Comparison of ENCODE assay signal across 8 cellular contexts in genomic region chr15:73927003-73927475, GRCh38. TPM values are rescaled to one million over a fixed set of nuclear protein-coding genes. Genes with fewer than 3 reads are reported as not detected.
DNase-seq lines count a peak whose midpoint lies in the region; ATAC-seq, FAIRE-seq and TF ChIP-seq lines count a peak whose summit lies in the region.
"Had no signal": no experiment of that assay in that cellular context is flagged by ENCODE, and none has a peak within 500 bp of the region (broad histone marks: within the 10 kb centered on the region; RNA-seq: fewer than 3 reads in every experiment).

No MANE protein-coding gene starts in this region.

- no peak for ATAC-seq in GM19395 (IDR thresholded peaks at IDR 0.05; ENCODE audit: unreplicated experiment)
- no peak for ATAC-seq in HG03460 (IDR thresholded peaks at IDR 0.05; ENCODE audit: unreplicated experiment)

- H3K4me1 ChIP-seq in ascending aorta (peaks cover 56 to 64% of the 10 kb centered on the region in 2 donors), small intestine (ENCODE audit: control insufficient read depth in 2 of 2, insufficient read depth in 1 of 2, low read depth in 1 of 2, low read length in 1 of 2) (no peaks in the 10 kb centered on the region)

- no peak for FAIRE-seq in small intestine (lab: Jason Lieb, UNC)

- intact Hi-C loops in ascending aorta (cut with DNase I): loop anchor here (1.0 kb wide), 2 partner anchors 15 to 24 kb away; no protein-coding TSS in a partner anchor

- WGBS in small intestine, 3 donors: 0 to 4% (median 2%) methylated on average over 46 to 65 of the region's 65 CpGs

- TF ChIP-seq CTCF in ascending aorta (IDR thresholded peaks at IDR 0.05): no peak

- H3K4me3 ChIP-seq in H7 (ENCODE audit: insufficient read depth, low read depth, low read length): peak overlapping the region; percentile 66
- peak overlapping the region; percentile 65 to 88 for H3K4me3 ChIP-seq in ascending aorta
- H3K4me3 ChIP-seq in iPS-18c (ENCODE audit: insufficient read depth, low read depth, low read length): peak overlapping the region; percentile 69
- peak overlapping the region; percentile 25 to 59 for H3K4me3 ChIP-seq in small intestine (ENCODE audit: low read depth in 1 of 2, low read length in 2 of 2)

- H3K27me3 ChIP-seq in H7 (ENCODE audit: control insufficient read depth, insufficient read depth, low read length): peaks cover 6% of the 10 kb centered on the region
- H3K27me3 ChIP-seq in ascending aorta: no peaks in the 10 kb centered on the region
- no peaks in the 10 kb centered on the region for H3K27me3 ChIP-seq in small intestine (ENCODE audit: control insufficient read depth in 2 of 2, insufficient read depth in 2 of 2, low read length in 2 of 2)

- peak overlapping the region; percentile 92 to 97 for H3K27ac ChIP-seq in ascending aorta
- H3K27ac ChIP-seq in small intestine (ENCODE audit: low read depth in 1 of 2, low read length in 1 of 2): peak overlapping the region in 1 of 2 donors; percentile 50

- H3K36me3 ChIP-seq in H7 (replicated peaks; ENCODE audit: control insufficient read depth, insufficient read depth, low read length) (no peaks in the 10 kb centered on the region), ascending aorta (no peaks in the 10 kb centered on the region), small intestine (ENCODE audit: control insufficient read depth in 2 of 2, insufficient read depth in 2 of 2, low read length in 2 of 2) (no peaks in the 10 kb centered on the region)

- no peaks in the 10 kb centered on the region for H3K9me3 ChIP-seq in ascending aorta
- H3K9me3 ChIP-seq in iPS-18c (ENCODE audit: control insufficient read depth, insufficient read depth, low read length): peaks cover 2% of the 10 kb centered on the region
- no peaks in the 10 kb centered on the region for H3K9me3 ChIP-seq in small intestine (ENCODE audit: control insufficient read depth, low read depth)

- DNase-seq in H7 (peak; percentile 93), RPMI7951 (ENCODE audit: low read depth) (peak; percentile 41), ascending aorta (ENCODE audit: low spot score in 2 of 2) (peak in 1 of 2 donors; percentile 80), small intestine (peak; percentile 47)

RNA-seq across cellular contexts. Expression of gene LOXL1, which starts 0.8 kb away (rescaled TPM):
- total RNA-seq in H7 (2014; rRNA removed; shearing (Covaris generic)): 11.8 and 18.4 TPM in 2 replicates
- total RNA-seq in RPMI7951 (2014; rRNA removed; shearing (Covaris generic)): 45.9 and 55.0 TPM in 2 replicates
- 260 TPM for total RNA-seq in ascending aorta
- polyA plus RNA-seq in small intestine: 1 to 10 TPM; 2.2 to 6.1 (median 3.8) TPM

RNA-seq across cellular contexts. Expression of gene TBC1D21, which starts 53.7 kb away (rescaled TPM):
- total RNA-seq in H7 (2014; rRNA removed; shearing (Covaris generic)): not detected in 2 replicates
- not detected in 2 replicates for total RNA-seq in RPMI7951 (2014; rRNA removed; shearing (Covaris generic))
- not detected for total RNA-seq in ascending aorta
- polyA plus RNA-seq in small intestine: not detected
- total RNA-seq: T-helper 1 cell treated with Interleukin-12 subunit alpha and Interleukin-12 subunit beta and Interleukin-4 antibody, amounts not matched to agents 30 ng/mL and 1 ng/mL, for 36 hours had no signal
